In genomic region chr7:5564894-5565293, GRCh38 we compare ENCODE assay signal across 1 cellular context.
TF ChIP-seq lines count a peak whose summit lies in the region.

No MANE protein-coding gene starts in this region.

TF ChIP-seq in HepG2, 621 proteins besides CTCF, POLR2A, EP300 and RAD21:
- TF ChIP-seq ZNF770 (CRISPR knock-in tag; IDR thresholded peaks at IDR 0.05) (peak; percentile 71), ZNF3 (CRISPR knock-in tag; IDR thresholded peaks at IDR 0.05) (peak; percentile 89), RFX1 (IDR thresholded peaks at IDR 0.05) (0 out of 2 replicates have a peak, but pooled peaks have one; percentile 26), MLX (CRISPR knock-in tag; IDR thresholded peaks at IDR 0.05) (no peak), GFI1 (CRISPR knock-in tag; IDR thresholded peaks at IDR 0.05; ENCODE audit: borderline replicate concordance) (no peak), ZNF550 (CRISPR knock-in tag; IDR thresholded peaks at IDR 0.05; ENCODE audit: borderline replicate concordance) (no peak), ZNF121 (CRISPR knock-in tag; IDR thresholded peaks at IDR 0.05) (peak; percentile 97), ZNF382 (CRISPR knock-in tag; IDR thresholded peaks at IDR 0.05; ENCODE audit: borderline replicate concordance) (no peak), BHLHE40 (IDR thresholded peaks at IDR 0.05; ENCODE audit: low read length) (peak; percentile 38; the same call in 1 of the 2 replicates), GPN1 (CRISPR knock-in tag; IDR thresholded peaks at IDR 0.05; ENCODE audit: borderline replicate concordance) (no peak), ZMYM2 (CRISPR knock-in tag; IDR thresholded peaks at IDR 0.05) (0 out of 2 replicates have a peak, but pooled peaks have one; percentile 20), ZNF17 (CRISPR knock-in tag; IDR thresholded peaks at IDR 0.05) (no peak), ZNF646 (CRISPR knock-in tag; IDR thresholded peaks at IDR 0.05) (no peak), DNMT1 (CRISPR knock-in tag; IDR thresholded peaks at IDR 0.05) (no peak), ZNF30 (CRISPR knock-in tag; IDR thresholded peaks at IDR 0.05) (no peak)
